In the genomic region with DNA sequence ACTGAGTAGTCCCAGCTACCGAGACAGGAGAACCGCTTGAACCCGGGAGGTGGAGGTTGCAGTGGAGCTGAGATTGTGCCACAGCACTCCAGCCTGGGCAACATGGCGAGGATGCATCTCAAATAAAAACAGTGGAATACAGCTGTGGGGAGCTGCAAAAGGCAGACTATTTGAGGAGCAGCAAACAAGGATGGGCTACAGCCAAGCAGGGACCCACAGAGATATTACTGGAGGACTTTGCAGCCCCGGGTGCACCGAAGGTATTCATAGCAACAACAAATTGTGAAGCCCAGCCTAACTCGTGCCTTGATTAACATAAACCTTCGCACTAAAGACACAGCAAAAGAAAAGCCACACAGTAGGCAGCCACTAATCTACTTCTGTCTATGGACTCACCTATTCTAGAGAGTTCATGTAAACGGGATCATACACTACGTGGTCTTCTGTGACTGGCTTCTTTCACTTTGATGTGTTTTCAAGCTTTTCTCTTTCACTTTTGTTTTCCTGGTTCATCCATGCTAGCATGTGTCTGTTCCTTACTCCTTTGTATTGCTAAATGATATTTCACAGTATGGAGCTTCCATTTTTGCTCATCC, we compare ENCODE assay signal across 9 cellular contexts. TPM values are rescaled to one million over a fixed set of nuclear protein-coding genes. Genes with fewer than 3 reads are reported as not detected.
DNase-seq lines count a peak whose midpoint lies in the region; ATAC-seq and TF ChIP-seq lines count a peak whose summit lies in the region.
"Had no signal": no experiment of that assay in that cellular context is flagged by ENCODE, and none has a peak within 500 bp of the region (broad histone marks: within the 10 kb centered on the region; RNA-seq: fewer than 3 reads in every experiment).

No MANE protein-coding gene starts in this region.

- ATAC-seq in GM19025 (IDR thresholded peaks at IDR 0.05; ENCODE audit: low read depth, unreplicated experiment): peak; percentile 59
- ATAC-seq in central memory CD8-positive, alpha-beta T cell (replicated peaks; ENCODE audit: extremely low read depth, poor library complexity, severe bottlenecking): no peak
- ATAC-seq in GM21619 (IDR thresholded peaks at IDR 0.05; ENCODE audit: unreplicated experiment): no peak
- no peak for ATAC-seq in GM18520 (IDR thresholded peaks at IDR 0.05; ENCODE audit: unreplicated experiment)

- H3K4me1 ChIP-seq in parathyroid adenoma: no peaks in the 10 kb centered on the region

- H3K27ac Mint-ChIP-seq in central memory CD8-positive, alpha-beta T cell (ENCODE audit: low read depth): peak overlapping the region; percentile 16

- no peak overlapping the region for H2AFZ ChIP-seq in parathyroid adenoma

- H3K36me3 Mint-ChIP-seq in central memory CD8-positive, alpha-beta T cell (ENCODE audit: insufficient read depth): peaks cover 6% of the 10 kb centered on the region

- H3K4me3 Mint-ChIP-seq in central memory CD8-positive, alpha-beta T cell: peak overlapping the region; percentile 48

- TF ChIP-seq CTCF in parathyroid adenoma (IDR thresholded peaks at IDR 0.05): no peak

- H3K27me3 ChIP-seq in parathyroid adenoma (ENCODE audit: control insufficient read depth, insufficient read depth, low read length): no peaks in the 10 kb centered on the region

- H3K4me3 ChIP-seq in Jurkat, Clone E6-1 (ENCODE audit: low read length): peak overlapping the region; percentile 1
- H3K4me3 ChIP-seq in parathyroid adenoma (ENCODE audit: low read depth, low read length): no peak overlapping the region

- no peaks in the 10 kb centered on the region for H3K79me2 ChIP-seq in parathyroid adenoma

- H3K4me2 ChIP-seq in parathyroid adenoma (ENCODE audit: low read length): no peak overlapping the region

- H3K9ac ChIP-seq in parathyroid adenoma: no peak overlapping the region

- H3K27ac ChIP-seq in parathyroid adenoma: peak overlapping the region; percentile 9

- DNase-seq in Jurkat, Clone E6-1 (ENCODE audit: low read depth, low spot score): peak; percentile 41
- no peak for DNase-seq in central memory CD8-positive, alpha-beta T cell (ENCODE audit: low spot score in 2 of 2)
- DNase-seq in NCI-H2227 treated with DMSO at 0.1 percent for 48 hours (lab: John Stamatoyannopoulos, UW): no peak
- DNase-seq in central memory CD4-positive, alpha-beta T cell: no peak
- DNase-seq: nucleus accumbens had no signal

- peaks cover 36% of the 10 kb centered on the region for H3K27me3 Mint-ChIP-seq in central memory CD8-positive, alpha-beta T cell

- H3K9me3 ChIP-seq in parathyroid adenoma (ENCODE audit: control insufficient read depth, low read length): no peaks in the 10 kb centered on the region

- no peaks in the 10 kb centered on the region for H3K9me3 Mint-ChIP-seq in central memory CD8-positive, alpha-beta T cell

- H3K4me1 Mint-ChIP-seq in central memory CD8-positive, alpha-beta T cell: peaks cover 9% of the 10 kb centered on the region

- H3K36me3 ChIP-seq in parathyroid adenoma (ENCODE audit: control insufficient read depth, insufficient read depth, low read length): no peaks in the 10 kb centered on the region

RNA-seq across cellular contexts. Expression of a gene that starts 34.0 kb away (rescaled TPM):
- 12.0 TPM for polyA plus RNA-seq in Jurkat, Clone E6-1 (2012; ENCODE audit: insufficient read depth, insufficient read length)
